Comparison of ENCODE assay signal across 20 cellular contexts in genomic region chr5:145636396-145636795, GRCh38.
"Had no signal": no experiment of that assay in that cellular context is flagged by ENCODE, and none has a peak within 500 bp of the region (broad histone marks: within the 10 kb centered on the region; RNA-seq: fewer than 3 reads in every experiment).

No MANE protein-coding gene starts in this region.

- H3K9me3 ChIP-seq: esophagus muscularis mucosa, gastrocnemius medialis, lower lobe of right lung, prostate gland, testis had no signal

- DNase-seq: cortex of kidney; dorsolateral prefrontal cortex; effector CD8-positive, alpha-beta T cell; gastrocnemius medialis; heart right ventricle; left lung; lower lobe of right lung; mesenchymal stem cell; naive thymus-derived CD4-positive, alpha-beta T cell; nephron progenitor cell; stimulated activated CD4-positive, alpha-beta T cell treated with anti-CD3 and anti-CD28 coated beads, Interleukin-2, amount 100 ng/mL, for 24 hours; stimulated activated CD4-positive, alpha-beta T cell treated with anti-CD3 and anti-CD28 coated beads, Interleukin-4, amount 100 ng/mL, for 4 hours; stimulated activated naive B cell treated with anti-CD40 and anti-IgM and Interleukin-4, amounts not matched to agents 10 μg/mL and 1 μg/mL and 100 μg/mL, for 72 hours; stimulated activated naive CD8-positive, alpha-beta T cell treated with anti-CD3 and anti-CD28 coated beads, Interleukin-15, amount 100 ng/mL, for 72 hours; testis had no signal

- H3K79me2 ChIP-seq: parathyroid adenoma had no signal

- H3K9ac ChIP-seq: parathyroid adenoma had no signal

- H3K27me3 ChIP-seq: dorsolateral prefrontal cortex, esophagus muscularis mucosa, gastrocnemius medialis, heart right ventricle, left lung, testis, tibial nerve had no signal

- H3K27ac ChIP-seq: dorsolateral prefrontal cortex, epithelial cell of prostate, esophagus muscularis mucosa, gastrocnemius medialis, heart right ventricle, left lung, lower lobe of right lung, parathyroid adenoma, prostate gland, testis, tibial nerve had no signal

- H2AFZ ChIP-seq: parathyroid adenoma had no signal

- H3K4me1 ChIP-seq: esophagus muscularis mucosa, gastrocnemius medialis, heart right ventricle, left lung, lower lobe of right lung, parathyroid adenoma, prostate gland, testis, tibial nerve had no signal

- H3K4me3 ChIP-seq: dorsolateral prefrontal cortex, esophagus muscularis mucosa, gastrocnemius medialis, heart right ventricle, left lung, lower lobe of right lung, prostate gland, testis, tibial nerve had no signal

- H3K36me3 ChIP-seq: esophagus muscularis mucosa, gastrocnemius medialis, heart right ventricle, left lung, lower lobe of right lung, prostate gland, tibial nerve had no signal
